8 cellular contexts compared by ENCODE assay signal in the genomic region with DNA sequence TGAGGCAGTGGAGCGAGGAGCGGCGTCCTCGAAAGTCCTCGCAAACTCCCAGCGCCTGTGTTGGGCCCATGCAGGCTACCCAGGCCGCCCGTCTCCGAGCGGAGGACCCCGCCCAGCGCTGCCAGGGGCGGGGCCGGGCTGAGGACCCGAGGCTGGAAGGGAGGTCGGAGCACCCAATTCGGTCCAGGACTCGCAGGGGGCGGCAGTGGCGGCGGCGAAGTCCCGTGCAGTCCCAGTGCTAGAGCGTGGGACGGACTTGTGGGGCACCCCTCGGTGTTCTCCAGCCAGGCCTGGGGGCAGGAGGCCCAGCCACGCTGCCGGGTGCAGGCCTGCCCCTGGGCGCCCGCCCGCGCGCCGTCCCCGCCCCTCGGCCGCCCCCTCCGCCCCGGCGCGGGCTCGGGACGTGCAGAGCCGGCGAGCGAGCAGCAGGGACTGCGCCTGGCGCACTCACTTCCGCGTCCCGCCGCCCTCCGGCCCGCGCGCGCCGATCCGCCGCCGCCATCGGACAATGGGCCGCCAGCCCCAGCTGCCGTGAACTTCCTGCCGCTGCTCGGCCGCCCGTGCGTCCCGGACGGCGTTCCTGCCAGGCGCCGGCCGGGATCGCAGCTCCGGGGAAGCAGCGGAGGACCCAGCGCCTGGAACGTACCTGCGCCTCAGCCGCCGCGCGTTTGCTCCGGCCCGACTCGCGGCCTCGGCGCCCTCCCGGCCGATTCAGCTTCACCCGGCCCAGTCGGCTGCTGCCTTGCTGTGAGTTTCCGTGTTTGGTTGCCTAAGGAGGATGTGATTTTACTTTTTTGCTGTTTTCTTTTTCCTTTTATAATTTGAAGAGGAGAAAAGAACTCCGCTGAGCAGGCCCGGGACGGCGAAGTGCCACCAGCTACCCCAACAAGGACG. TPM values are rescaled to one million over a fixed set of nuclear protein-coding genes. Genes with fewer than 3 reads are reported as not detected.
DNase-seq lines count a peak whose midpoint lies in the region; ATAC-seq, FAIRE-seq and TF ChIP-seq lines count a peak whose summit lies in the region.

No MANE protein-coding gene starts in this region.

- no peak for FAIRE-seq in H1 (lab: Jason Lieb, UNC)

- peaks cover 4 to 9% of the 10 kb centered on the region in 2 experiments for H4K20me1 ChIP-seq in H1 (replicated peaks in 1 of 2; ENCODE audit: control insufficient read depth in 1 of 2, insufficient read depth in 2 of 2, low read length in 2 of 2)

- TF ChIP-seq EP300 in H1 (IDR thresholded peaks at IDR 0.05; ENCODE audit: borderline replicate concordance in 1 of 2, low read depth in 2 of 2, low read length in 2 of 2) = no peak

- H3K14ac ChIP-seq in H1 (ENCODE audit: insufficient read length) = no peak overlapping the region

- CTCF ChIA-PET in activated CD8-positive, alpha-beta T cell treated with anti-CD3 and anti-CD28 coated beads for 36 hours (lab: Charles Lee) = interaction anchor here (0.7 to 1.6 kb wide), 6 partner anchors 26 to 1545 kb away, joined by 3 to 4 read pairs (median 4); no protein-coding TSS in a partner anchor
- CTCF ChIA-PET in H1 (lab: Charles Lee; ENCODE audit: partially characterized antibody) = interaction anchor here (0.8 to 5.0 kb wide), 10 partner anchors 10 to 168 kb away, joined by 3 to 37 read pairs (median 5); no protein-coding TSS in a partner anchor

- H4K5ac ChIP-seq in H1 (ENCODE audit: insufficient read length, low read depth, low read length) (peak overlapping the region; percentile 96), mesendoderm (ENCODE audit: low read length) (no peak overlapping the region)

- no peak overlapping the region for H2BK20ac ChIP-seq in H1 (ENCODE audit: low read length)

- H3K18ac ChIP-seq in H1 (ENCODE audit: extremely low read depth, low read length) (peak overlapping the region; percentile 94), mesendoderm (ENCODE audit: low read length) (peak overlapping the region; percentile 65)

- 0 out of 4 replicates have a peak, but pooled peaks of 1 of the 2 experiments have one; percentile 6 for TF ChIP-seq RAD21 in H1 (IDR thresholded peaks at IDR 0.05 in 1 of 2, conservative IDR thresholded peaks at IDR 0.05 in 1 of 2; ENCODE audit: low read depth in 2 of 2, low read length in 2 of 2)

- DNase-seq in AG08395 (ENCODE audit: low spot score) (peak; percentile 84), NCI-H526 (lab: John Stamatoyannopoulos, UW) (peak; percentile 43 to 91), H1 (ENCODE audit: low read depth in 1 of 2, low spot score in 2 of 2) (peak in 1 of 2 experiments; percentile 88), mesendoderm (peak; percentile 89)
- DNase-seq in activated CD8-positive, alpha-beta T cell treated with anti-CD3 and anti-CD28 coated beads for 36 hours = peak; percentile 74
- peak; percentile 59 to 65 for DNase-seq in stimulated activated CD8-positive, alpha-beta memory T cell treated with anti-CD3 and anti-CD28 coated beads, Interleukin-2, amount 100 ng/mL, for 48 hours (ENCODE audit: low read depth in 2 of 2)

- H3K36me3 Mint-ChIP-seq in activated CD8-positive, alpha-beta T cell treated with anti-CD3 and anti-CD28 coated beads for 36 hours (ENCODE audit: low read depth) = peaks cover 26% of the 10 kb centered on the region

- H2AFZ ChIP-seq in H1 (ENCODE audit: low read length) = peak overlapping the region; percentile 37; the same call in 1 of the 2 replicates

- peaks cover 7 to 11% of the 10 kb centered on the region in 2 experiments; a peak in 2 of 4 replicates for H3K9me3 ChIP-seq in H1 (ENCODE audit: insufficient read depth in 2 of 2, low read depth in 1 of 2, low read length in 1 of 2)

- peak overlapping the region; percentile 82 to 92 for H3K4me2 ChIP-seq in H1 (ENCODE audit: insufficient read depth in 1 of 2, low read depth in 2 of 2, low read length in 2 of 2)
- peak overlapping the region; percentile 89 for H3K4me2 ChIP-seq in mesendoderm (ENCODE audit: low read length)

- H2AK5ac ChIP-seq in H1 (ENCODE audit: low read depth, low read length) (no peak overlapping the region), mesendoderm (ENCODE audit: low read length) (no peak overlapping the region)

- H3K9ac ChIP-seq in H1 (replicated peaks in 1 of 4; ENCODE audit: extremely low read depth in 1 of 4, low read depth in 3 of 4, low read length in 3 of 4) = peak overlapping the region; percentile 73 to 83 (median 77)
- H3K9ac ChIP-seq in mesendoderm (ENCODE audit: low read length) = peak overlapping the region; percentile 67

- no peak overlapping the region for H2BK120ac ChIP-seq in H1 (replicated peaks; ENCODE audit: low read depth, low read length)
- no peak overlapping the region for H2BK120ac ChIP-seq in mesendoderm (ENCODE audit: low read depth, low read length)

- H4K8ac ChIP-seq in H1 (ENCODE audit: extremely low read depth, insufficient read depth, low read length) = peak overlapping the region; percentile 94
- H4K8ac ChIP-seq in mesendoderm (ENCODE audit: low read depth, low read length) = no peak overlapping the region

- peak in 1 of 2 experiments; percentile 68; a peak in 2 of 3 replicates for TF ChIP-seq POLR2A in H1 (IDR thresholded peaks at IDR 0.05; ENCODE audit: control extremely low read depth in 1 of 2, low read depth in 2 of 2, low read length in 2 of 2)

- H2BK5ac ChIP-seq in H1 (ENCODE audit: low read depth, low read length) (peak overlapping the region; percentile 66; the same call in 1 of the 2 replicates), mesendoderm (ENCODE audit: low read length) (peak overlapping the region; percentile 59)

- peak overlapping the region; percentile 93 for H4K91ac ChIP-seq in H1 (replicated peaks; ENCODE audit: insufficient read length, low read length)

- H3K4me1 ChIP-seq in H1 (replicated peaks in 1 of 4; ENCODE audit: control insufficient read depth in 3 of 4, insufficient read depth in 4 of 4, low read length in 3 of 4) = peaks cover 0 to 20% (median 10%) of the 10 kb centered on the region in 4 experiments; a peak in 6 of 7 replicates
- peaks cover 11% of the 10 kb centered on the region for H3K4me1 ChIP-seq in mesendoderm (ENCODE audit: control insufficient read depth, low read depth, low read length)

- H3K4me3 Mint-ChIP-seq in activated CD8-positive, alpha-beta T cell treated with anti-CD3 and anti-CD28 coated beads for 36 hours = peak overlapping the region; percentile 78

- peaks cover 7% of the 10 kb centered on the region; the same call in 1 of the 2 replicates for H3K23me2 ChIP-seq in H1 (ENCODE audit: low read depth, low read length)

- H3K79me2 ChIP-seq in H1 (ENCODE audit: control insufficient read depth in 1 of 2, insufficient read depth in 2 of 2, low read length in 2 of 2) (peaks cover 0 to 38% of the 10 kb centered on the region in 2 experiments; a peak in 2 of 4 replicates), mesendoderm (ENCODE audit: control insufficient read depth, insufficient read depth, low read length) (peaks cover 19% of the 10 kb centered on the region)

- intact Hi-C loops in activated CD8-positive, alpha-beta T cell treated with anti-CD3 and anti-CD28 coated beads for 36 hours (cut with micrococcal nuclease) = loop anchor here (5.0 kb wide), 1 partner anchor 63 kb away; no protein-coding TSS in a partner anchor

- H2BK12ac ChIP-seq in H1 (ENCODE audit: low read depth, low read length) = peak overlapping the region; percentile 90; the same call in 1 of the 2 replicates

- H3K56ac ChIP-seq in H1 (replicated peaks; ENCODE audit: insufficient read length, low read depth, low read length) (peak overlapping the region; percentile 74), mesendoderm (ENCODE audit: low read length) (peak overlapping the region; percentile 97)

- H3K79me1 ChIP-seq in H1 (ENCODE audit: low read depth, low read length) = peaks cover 17% of the 10 kb centered on the region
- peaks cover 13% of the 10 kb centered on the region for H3K79me1 ChIP-seq in mesendoderm (ENCODE audit: low read length)

- peak overlapping the region; percentile 86 for H3K27ac Mint-ChIP-seq in activated CD8-positive, alpha-beta T cell treated with anti-CD3 and anti-CD28 coated beads for 36 hours

- H3K4me3 ChIP-seq in H1 (ENCODE audit: extremely low read depth in 1 of 4, insufficient read depth in 2 of 4, low read depth in 3 of 4, low read length in 4 of 4) (peak overlapping the region; percentile 60 to 85 (median 74)), mesendoderm (ENCODE audit: low read length) (peak overlapping the region; percentile 72)

- H3K4me1 Mint-ChIP-seq in activated CD8-positive, alpha-beta T cell treated with anti-CD3 and anti-CD28 coated beads for 36 hours (ENCODE audit: low read depth) = peaks cover 46% of the 10 kb centered on the region

- H3K36me3 ChIP-seq in H1 (ENCODE audit: control insufficient read depth in 2 of 4, insufficient read depth in 4 of 4, low read length in 3 of 4) (no peaks in the 10 kb centered on the region), mesendoderm (ENCODE audit: control insufficient read depth, insufficient read depth, low read length) (no peaks in the 10 kb centered on the region)

- POLR2A ChIA-PET in activated CD8-positive, alpha-beta T cell treated with anti-CD3 and anti-CD28 coated beads for 36 hours (lab: Charles Lee) = interaction anchor here (1.0 to 2.7 kb wide), 2 partner anchors 12 to 96 kb away, joined by 3 to 10 read pairs; partner anchors contain the start of gene SACM1L
- POLR2A ChIA-PET in H1 (lab: Charles Lee; ENCODE audit: partially characterized antibody) = interaction anchor here (0.7 to 2.1 kb wide), 6 partner anchors 12 to 373 kb away, joined by 3 to 5 read pairs (median 3); no protein-coding TSS in a partner anchor

- H3K23ac ChIP-seq in H1 (ENCODE audit: insufficient read length) = no peak overlapping the region
- H3K23ac ChIP-seq in mesendoderm (ENCODE audit: low read length) = peak overlapping the region; percentile 66

- no peak for TF ChIP-seq CTCF in activated CD8-positive, alpha-beta T cell treated with anti-CD3 and anti-CD28 coated beads for 36 hours (IDR thresholded peaks at IDR 0.05)
- no peak for TF ChIP-seq CTCF in H1 (IDR thresholded peaks at IDR 0.05; ENCODE audit: control extremely low read depth in 1 of 3, insufficient read depth in 1 of 3, low read depth in 1 of 3, low read length in 3 of 3)

- peak; percentile 39 for ATAC-seq in GM18858 (IDR thresholded peaks at IDR 0.05; ENCODE audit: unreplicated experiment)
- ATAC-seq in HG03066 (IDR thresholded peaks at IDR 0.05; ENCODE audit: low read depth, unreplicated experiment) = peak; percentile 44
- ATAC-seq in activated CD8-positive, alpha-beta T cell treated with anti-CD3 and anti-CD28 coated beads for 36 hours = peak; percentile 87

- H3K9me3 Mint-ChIP-seq in activated CD8-positive, alpha-beta T cell treated with anti-CD3 and anti-CD28 coated beads for 36 hours = no peaks in the 10 kb centered on the region

- H2BK15ac ChIP-seq in H1 (ENCODE audit: low read length) (0 out of 2 replicates have a peak overlapping the region, but pooled peaks have one; percentile 67), mesendoderm (replicated peaks; ENCODE audit: low read depth) (no peak overlapping the region)

- H3K4ac ChIP-seq in H1 (replicated peaks; ENCODE audit: insufficient read length, low read depth, low read length) = no peak overlapping the region
- peak overlapping the region; percentile 97 for H3K4ac ChIP-seq in mesendoderm (ENCODE audit: low read depth, low read length)

- peak overlapping the region; percentile 52; the same call in 1 of the 2 replicates for H3K27ac ChIP-seq in H1 (ENCODE audit: low read depth, low read length)
- H3K27ac ChIP-seq in mesendoderm (ENCODE audit: low read depth, low read length) = peak overlapping the region; percentile 51

- H3K27me3 ChIP-seq in H1 (replicated peaks in 1 of 4; ENCODE audit: control insufficient read depth in 3 of 4, extremely low read depth in 1 of 4, insufficient read depth in 3 of 4, low read length in 3 of 4) (no peaks in the 10 kb centered on the region; a peak in 2 of 7 replicates), mesendoderm (ENCODE audit: insufficient read depth, low read length, poor library complexity) (no peaks in the 10 kb centered on the region)

- H3K27me3 Mint-ChIP-seq in activated CD8-positive, alpha-beta T cell treated with anti-CD3 and anti-CD28 coated beads for 36 hours = no peaks in the 10 kb centered on the region

- 4% methylated on average over 84 of the region's 101 CpGs; no CpG with 5 or more reads in 1 of the 2 experiments for WGBS in H1 (ENCODE audit: extremely low coverage in 1 of 2, insufficient coverage in 1 of 2, insufficient read length in 1 of 2, insufficient replicate concordance in 2 of 2, low coverage in 1 of 2, low lambda C conversion rate in 2 of 2, missing lambda C conversion rate in 1 of 2), 2 experiments
- no CpG with 5 or more reads among the region's 101 CpGs for WGBS in mesendoderm (ENCODE audit: extremely low coverage, insufficient coverage, low lambda C conversion rate)

RNA-seq across cellular contexts. Expression of gene LIMD1, which starts 0.6 kb away (rescaled TPM):
- total RNA-seq in activated CD8-positive, alpha-beta T cell treated with anti-CD3 and anti-CD28 coated beads for 36 hours = 10 to 100 TPM; 34.5 to 36.5 TPM
- 29.7 and 33.6 TPM in 2 replicates for total RNA-seq in H1 (2021; fragmentation: NEBNext Ultra II Directional; extraction: Animal tissue kit (Norgen Biotek cat#: 25700))
- polyA plus RNA-seq in H1 (2011; rRNA removed) = 11.4 and 13.5 TPM in 2 replicates
- polyA plus RNA-seq in H1 (2011; cell fraction: cytosol; rRNA removed) = 12.3 TPM
- polyA plus RNA-seq in H1 (2011; cell fraction: nucleus; rRNA removed) = 28.9 TPM
- 11.8 to 21.0 TPM (median 15.1 TPM) in 4 replicates for polyA plus RNA-seq in H1 (2012, experiment 1 of 2)
- polyA plus RNA-seq in H1 (2012, experiment 2 of 2) = 6.2 TPM
- polyA plus RNA-seq in H1 (2013, experiment 1 of 2) = 9.1 TPM
- polyA plus RNA-seq in H1 (2013, experiment 2 of 2) = 8.6 TPM
- 59.1 and 59.3 TPM in 2 replicates for polyA minus RNA-seq in H1 (2011; rRNA and poly(A)+ RNA removed)
- polyA minus RNA-seq in H1 (2011; cell fraction: cytosol; rRNA and poly(A)+ RNA removed) = 23.7 TPM
- 26.6 TPM for polyA minus RNA-seq in H1 (2011; cell fraction: nucleus; rRNA and poly(A)+ RNA removed)
- 11.1 TPM for polyA plus RNA-seq in mesendoderm (2013, experiment 1 of 2)
- 11.8 TPM for polyA plus RNA-seq in mesendoderm (2013, experiment 2 of 2)
